Comparison of ENCODE assay signal across 1 cellular context in the genomic region with DNA sequence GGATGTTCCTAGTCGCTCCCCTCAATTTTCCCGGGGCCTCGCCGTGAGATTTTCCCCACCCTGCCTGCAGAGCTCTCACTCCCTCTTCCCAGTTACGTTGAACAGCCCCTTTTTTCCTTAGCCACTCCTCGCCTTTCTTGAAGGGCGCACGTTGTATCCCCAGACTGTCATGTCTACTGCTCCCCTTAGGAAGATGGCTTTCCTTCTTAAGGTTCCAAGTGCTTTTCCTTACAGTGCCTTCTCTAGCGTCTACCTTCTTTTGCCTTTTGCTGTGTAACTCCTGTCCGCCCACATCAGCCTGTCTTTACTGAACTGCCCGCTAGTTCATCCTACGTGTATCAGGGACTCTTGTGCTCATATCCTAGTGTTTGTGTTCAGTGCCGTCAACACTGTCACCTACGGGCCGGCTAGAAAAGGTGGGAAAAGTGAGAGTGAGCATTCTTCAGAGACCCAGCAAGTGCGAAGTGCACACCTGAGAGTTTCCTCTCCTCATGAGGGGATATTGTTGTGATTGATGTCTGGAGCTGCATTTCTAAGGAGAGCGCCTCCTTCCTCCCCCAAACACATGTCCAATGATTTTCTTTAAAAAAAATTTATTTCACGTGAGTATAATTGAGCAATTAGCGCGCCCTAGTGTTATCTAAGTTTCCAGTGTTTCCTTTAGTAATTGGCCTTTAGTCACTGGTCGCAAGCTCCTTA.
TF ChIP-seq lines count a peak whose summit lies in the region.

No MANE protein-coding gene starts in this region.

TF ChIP-seq in HepG2, 621 proteins besides CTCF, POLR2A, EP300 and RAD21 (continues in another document):
- TF ChIP-seq, protein P1, sequence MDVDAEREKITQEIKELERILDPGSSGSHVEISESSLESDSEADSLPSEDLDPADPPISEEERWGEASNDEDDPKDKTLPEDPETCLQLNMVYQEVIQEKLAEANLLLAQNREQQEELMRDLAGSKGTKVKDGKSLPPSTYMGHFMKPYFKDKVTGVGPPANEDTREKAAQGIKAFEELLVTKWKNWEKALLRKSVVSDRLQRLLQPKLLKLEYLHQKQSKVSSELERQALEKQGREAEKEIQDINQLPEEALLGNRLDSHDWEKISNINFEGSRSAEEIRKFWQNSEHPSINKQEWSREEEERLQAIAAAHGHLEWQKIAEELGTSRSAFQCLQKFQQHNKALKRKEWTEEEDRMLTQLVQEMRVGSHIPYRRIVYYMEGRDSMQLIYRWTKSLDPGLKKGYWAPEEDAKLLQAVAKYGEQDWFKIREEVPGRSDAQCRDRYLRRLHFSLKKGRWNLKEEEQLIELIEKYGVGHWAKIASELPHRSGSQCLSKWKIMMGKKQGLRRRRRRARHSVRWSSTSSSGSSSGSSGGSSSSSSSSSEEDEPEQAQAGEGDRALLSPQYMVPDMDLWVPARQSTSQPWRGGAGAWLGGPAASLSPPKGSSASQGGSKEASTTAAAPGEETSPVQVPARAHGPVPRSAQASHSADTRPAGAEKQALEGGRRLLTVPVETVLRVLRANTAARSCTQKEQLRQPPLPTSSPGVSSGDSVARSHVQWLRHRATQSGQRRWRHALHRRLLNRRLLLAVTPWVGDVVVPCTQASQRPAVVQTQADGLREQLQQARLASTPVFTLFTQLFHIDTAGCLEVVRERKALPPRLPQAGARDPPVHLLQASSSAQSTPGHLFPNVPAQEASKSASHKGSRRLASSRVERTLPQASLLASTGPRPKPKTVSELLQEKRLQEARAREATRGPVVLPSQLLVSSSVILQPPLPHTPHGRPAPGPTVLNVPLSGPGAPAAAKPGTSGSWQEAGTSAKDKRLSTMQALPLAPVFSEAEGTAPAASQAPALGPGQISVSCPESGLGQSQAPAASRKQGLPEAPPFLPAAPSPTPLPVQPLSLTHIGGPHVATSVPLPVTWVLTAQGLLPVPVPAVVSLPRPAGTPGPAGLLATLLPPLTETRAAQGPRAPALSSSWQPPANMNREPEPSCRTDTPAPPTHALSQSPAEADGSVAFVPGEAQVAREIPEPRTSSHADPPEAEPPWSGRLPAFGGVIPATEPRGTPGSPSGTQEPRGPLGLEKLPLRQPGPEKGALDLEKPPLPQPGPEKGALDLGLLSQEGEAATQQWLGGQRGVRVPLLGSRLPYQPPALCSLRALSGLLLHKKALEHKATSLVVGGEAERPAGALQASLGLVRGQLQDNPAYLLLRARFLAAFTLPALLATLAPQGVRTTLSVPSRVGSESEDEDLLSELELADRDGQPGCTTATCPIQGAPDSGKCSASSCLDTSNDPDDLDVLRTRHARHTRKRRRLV (CRISPR knock-in tag; IDR thresholded peaks at IDR 0.05) = no peak
- TF ChIP-seq, protein P2, sequence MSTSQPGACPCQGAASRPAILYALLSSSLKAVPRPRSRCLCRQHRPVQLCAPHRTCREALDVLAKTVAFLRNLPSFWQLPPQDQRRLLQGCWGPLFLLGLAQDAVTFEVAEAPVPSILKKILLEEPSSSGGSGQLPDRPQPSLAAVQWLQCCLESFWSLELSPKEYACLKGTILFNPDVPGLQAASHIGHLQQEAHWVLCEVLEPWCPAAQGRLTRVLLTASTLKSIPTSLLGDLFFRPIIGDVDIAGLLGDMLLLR (CRISPR knock-in tag; IDR thresholded peaks at IDR 0.05) = no peak
- no peak for TF ChIP-seq SOX6 (IDR thresholded peaks at IDR 0.05)
- no peak for TF ChIP-seq SOX6 (CRISPR knock-in tag; IDR thresholded peaks at IDR 0.05)
- peak; percentile 68; the same call in 1 of the 2 replicates for TF ChIP-seq MXD4 (CRISPR knock-in tag; IDR thresholded peaks at IDR 0.05)
- TF ChIP-seq SMYD3 (CRISPR knock-in tag; IDR thresholded peaks at IDR 0.05) = no peak
- TF ChIP-seq GABPB1 (CRISPR knock-in tag; IDR thresholded peaks at IDR 0.05) = no peak
- TF ChIP-seq ZSCAN9 (CRISPR knock-in tag; IDR thresholded peaks at IDR 0.05; ENCODE audit: borderline replicate concordance) = peak; percentile 46; the same call in 1 of the 2 replicates
- TF ChIP-seq ASH2L (IDR thresholded peaks at IDR 0.05; ENCODE audit: insufficient read length, low read depth, low read length) = peak; percentile 39
- no peak; the same call in 1 of the 2 replicates for TF ChIP-seq ZNF274 (CRISPR knock-in tag; IDR thresholded peaks at IDR 0.05)
- peak; percentile 53; the same call in 1 of the 2 replicates for TF ChIP-seq ERF (CRISPR knock-in tag; IDR thresholded peaks at IDR 0.05)
- TF ChIP-seq SNRNP70 (IDR thresholded peaks at IDR 0.05; ENCODE audit: low read depth, low read length) = no peak
- 0 out of 2 replicates have a peak, but pooled peaks have one; percentile 24 for TF ChIP-seq GATAD2A (CRISPR knock-in tag; IDR thresholded peaks at IDR 0.05)
- no peak; the same call in 1 of the 2 replicates for TF ChIP-seq ZNF7 (CRISPR knock-in tag; IDR thresholded peaks at IDR 0.05)
- no peak for TF ChIP-seq KDM5B (CRISPR knock-in tag; IDR thresholded peaks at IDR 0.05; ENCODE audit: borderline replicate concordance)
- 0 out of 2 replicates have a peak, but pooled peaks have one; percentile 31 for TF ChIP-seq RCOR2 (CRISPR knock-in tag; IDR thresholded peaks at IDR 0.05)
- TF ChIP-seq, protein P3, sequence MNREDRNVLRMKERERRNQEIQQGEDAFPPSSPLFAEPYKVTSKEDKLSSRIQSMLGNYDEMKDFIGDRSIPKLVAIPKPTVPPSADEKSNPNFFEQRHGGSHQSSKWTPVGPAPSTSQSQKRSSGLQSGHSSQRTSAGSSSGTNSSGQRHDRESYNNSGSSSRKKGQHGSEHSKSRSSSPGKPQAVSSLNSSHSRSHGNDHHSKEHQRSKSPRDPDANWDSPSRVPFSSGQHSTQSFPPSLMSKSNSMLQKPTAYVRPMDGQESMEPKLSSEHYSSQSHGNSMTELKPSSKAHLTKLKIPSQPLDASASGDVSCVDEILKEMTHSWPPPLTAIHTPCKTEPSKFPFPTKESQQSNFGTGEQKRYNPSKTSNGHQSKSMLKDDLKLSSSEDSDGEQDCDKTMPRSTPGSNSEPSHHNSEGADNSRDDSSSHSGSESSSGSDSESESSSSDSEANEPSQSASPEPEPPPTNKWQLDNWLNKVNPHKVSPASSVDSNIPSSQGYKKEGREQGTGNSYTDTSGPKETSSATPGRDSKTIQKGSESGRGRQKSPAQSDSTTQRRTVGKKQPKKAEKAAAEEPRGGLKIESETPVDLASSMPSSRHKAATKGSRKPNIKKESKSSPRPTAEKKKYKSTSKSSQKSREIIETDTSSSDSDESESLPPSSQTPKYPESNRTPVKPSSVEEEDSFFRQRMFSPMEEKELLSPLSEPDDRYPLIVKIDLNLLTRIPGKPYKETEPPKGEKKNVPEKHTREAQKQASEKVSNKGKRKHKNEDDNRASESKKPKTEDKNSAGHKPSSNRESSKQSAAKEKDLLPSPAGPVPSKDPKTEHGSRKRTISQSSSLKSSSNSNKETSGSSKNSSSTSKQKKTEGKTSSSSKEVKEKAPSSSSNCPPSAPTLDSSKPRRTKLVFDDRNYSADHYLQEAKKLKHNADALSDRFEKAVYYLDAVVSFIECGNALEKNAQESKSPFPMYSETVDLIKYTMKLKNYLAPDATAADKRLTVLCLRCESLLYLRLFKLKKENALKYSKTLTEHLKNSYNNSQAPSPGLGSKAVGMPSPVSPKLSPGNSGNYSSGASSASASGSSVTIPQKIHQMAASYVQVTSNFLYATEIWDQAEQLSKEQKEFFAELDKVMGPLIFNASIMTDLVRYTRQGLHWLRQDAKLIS (CRISPR knock-in tag; IDR thresholded peaks at IDR 0.05) = 0 out of 2 replicates have a peak, but pooled peaks have one; percentile 28
- TF ChIP-seq FOSL1 (CRISPR knock-in tag; IDR thresholded peaks at IDR 0.05; ENCODE audit: borderline replicate concordance) = no peak
- TF ChIP-seq TEAD3 (CRISPR knock-in tag; optimal IDR thresholded peaks at IDR 0.05; ENCODE audit: borderline replicate concordance) = peak; percentile 40
- TF ChIP-seq, protein P4, sequence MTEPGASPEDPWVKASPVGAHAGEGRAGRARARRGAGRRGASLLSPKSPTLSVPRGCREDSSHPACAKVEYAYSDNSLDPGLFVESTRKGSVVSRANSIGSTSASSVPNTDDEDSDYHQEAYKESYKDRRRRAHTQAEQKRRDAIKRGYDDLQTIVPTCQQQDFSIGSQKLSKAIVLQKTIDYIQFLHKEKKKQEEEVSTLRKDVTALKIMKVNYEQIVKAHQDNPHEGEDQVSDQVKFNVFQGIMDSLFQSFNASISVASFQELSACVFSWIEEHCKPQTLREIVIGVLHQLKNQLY (CRISPR knock-in tag; IDR thresholded peaks at IDR 0.05) = 0 out of 2 replicates have a peak, but pooled peaks have one; percentile 23
- no peak; the same call in 1 of the 2 replicates for TF ChIP-seq FOXP1 (IDR thresholded peaks at IDR 0.05)
- TF ChIP-seq FOXP1 (CRISPR knock-in tag; IDR thresholded peaks at IDR 0.05) = 0 out of 2 replicates have a peak, but pooled peaks have one; percentile 25
- TF ChIP-seq, protein P5, sequence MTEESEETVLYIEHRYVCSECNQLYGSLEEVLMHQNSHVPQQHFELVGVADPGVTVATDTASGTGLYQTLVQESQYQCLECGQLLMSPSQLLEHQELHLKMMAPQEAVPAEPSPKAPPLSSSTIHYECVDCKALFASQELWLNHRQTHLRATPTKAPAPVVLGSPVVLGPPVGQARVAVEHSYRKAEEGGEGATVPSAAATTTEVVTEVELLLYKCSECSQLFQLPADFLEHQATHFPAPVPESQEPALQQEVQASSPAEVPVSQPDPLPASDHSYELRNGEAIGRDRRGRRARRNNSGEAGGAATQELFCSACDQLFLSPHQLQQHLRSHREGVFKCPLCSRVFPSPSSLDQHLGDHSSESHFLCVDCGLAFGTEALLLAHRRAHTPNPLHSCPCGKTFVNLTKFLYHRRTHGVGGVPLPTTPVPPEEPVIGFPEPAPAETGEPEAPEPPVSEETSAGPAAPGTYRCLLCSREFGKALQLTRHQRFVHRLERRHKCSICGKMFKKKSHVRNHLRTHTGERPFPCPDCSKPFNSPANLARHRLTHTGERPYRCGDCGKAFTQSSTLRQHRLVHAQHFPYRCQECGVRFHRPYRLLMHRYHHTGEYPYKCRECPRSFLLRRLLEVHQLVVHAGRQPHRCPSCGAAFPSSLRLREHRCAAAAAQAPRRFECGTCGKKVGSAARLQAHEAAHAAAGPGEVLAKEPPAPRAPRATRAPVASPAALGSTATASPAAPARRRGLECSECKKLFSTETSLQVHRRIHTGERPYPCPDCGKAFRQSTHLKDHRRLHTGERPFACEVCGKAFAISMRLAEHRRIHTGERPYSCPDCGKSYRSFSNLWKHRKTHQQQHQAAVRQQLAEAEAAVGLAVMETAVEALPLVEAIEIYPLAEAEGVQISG (CRISPR knock-in tag; IDR thresholded peaks at IDR 0.05) = peak; percentile 42; the same call in 1 of the 2 replicates
- TF ChIP-seq KLF11 (CRISPR knock-in tag; IDR thresholded peaks at IDR 0.05) = peak; percentile 87; the same call in 1 of the 2 replicates
- no peak for TF ChIP-seq KAT8 (CRISPR knock-in tag; IDR thresholded peaks at IDR 0.05)
- TF ChIP-seq, protein P6, sequence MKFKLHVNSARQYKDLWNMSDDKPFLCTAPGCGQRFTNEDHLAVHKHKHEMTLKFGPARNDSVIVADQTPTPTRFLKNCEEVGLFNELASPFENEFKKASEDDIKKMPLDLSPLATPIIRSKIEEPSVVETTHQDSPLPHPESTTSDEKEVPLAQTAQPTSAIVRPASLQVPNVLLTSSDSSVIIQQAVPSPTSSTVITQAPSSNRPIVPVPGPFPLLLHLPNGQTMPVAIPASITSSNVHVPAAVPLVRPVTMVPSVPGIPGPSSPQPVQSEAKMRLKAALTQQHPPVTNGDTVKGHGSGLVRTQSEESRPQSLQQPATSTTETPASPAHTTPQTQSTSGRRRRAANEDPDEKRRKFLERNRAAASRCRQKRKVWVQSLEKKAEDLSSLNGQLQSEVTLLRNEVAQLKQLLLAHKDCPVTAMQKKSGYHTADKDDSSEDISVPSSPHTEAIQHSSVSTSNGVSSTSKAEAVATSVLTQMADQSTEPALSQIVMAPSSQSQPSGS (CRISPR knock-in tag; IDR thresholded peaks at IDR 0.05) = 0 out of 2 replicates have a peak, but pooled peaks have one; percentile 31
- no peak for TF ChIP-seq ZFP36L2 (CRISPR knock-in tag; IDR thresholded peaks at IDR 0.05)
- TF ChIP-seq CBX5 (CRISPR knock-in tag; IDR thresholded peaks at IDR 0.05; ENCODE audit: borderline replicate concordance) = 0 out of 2 replicates have a peak, but pooled peaks have one; percentile 22
- TF ChIP-seq, protein P7, sequence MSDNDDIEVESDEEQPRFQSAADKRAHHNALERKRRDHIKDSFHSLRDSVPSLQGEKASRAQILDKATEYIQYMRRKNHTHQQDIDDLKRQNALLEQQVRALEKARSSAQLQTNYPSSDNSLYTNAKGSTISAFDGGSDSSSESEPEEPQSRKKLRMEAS (IDR thresholded peaks at IDR 0.05) = peak; percentile 81
- TF ChIP-seq, protein P8, sequence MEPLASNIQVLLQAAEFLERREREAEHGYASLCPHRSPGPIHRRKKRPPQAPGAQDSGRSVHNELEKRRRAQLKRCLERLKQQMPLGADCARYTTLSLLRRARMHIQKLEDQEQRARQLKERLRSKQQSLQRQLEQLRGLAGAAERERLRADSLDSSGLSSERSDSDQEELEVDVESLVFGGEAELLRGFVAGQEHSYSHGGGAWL (CRISPR knock-in tag; IDR thresholded peaks at IDR 0.05) = 0 out of 2 replicates have a peak, but pooled peaks have one; percentile 25
- TF ChIP-seq BCL6 (CRISPR knock-in tag; IDR thresholded peaks at IDR 0.05) = peak; percentile 13; the same call in 1 of the 2 replicates
- TF ChIP-seq FOXA1 (IDR thresholded peaks at IDR 0.05) = no peak
- peak; percentile 36; the same call in 1 of the 2 replicates for TF ChIP-seq FOXA1 (CRISPR knock-in tag; IDR thresholded peaks at IDR 0.05)
- TF ChIP-seq ZNF232 (CRISPR knock-in tag; IDR thresholded peaks at IDR 0.05; ENCODE audit: borderline replicate concordance) = peak; percentile 30; the same call in 1 of the 2 replicates
- peak; percentile 20; the same call in 1 of the 2 replicates for TF ChIP-seq SALL1 (CRISPR knock-in tag; IDR thresholded peaks at IDR 0.05)
- TF ChIP-seq, protein P9, sequence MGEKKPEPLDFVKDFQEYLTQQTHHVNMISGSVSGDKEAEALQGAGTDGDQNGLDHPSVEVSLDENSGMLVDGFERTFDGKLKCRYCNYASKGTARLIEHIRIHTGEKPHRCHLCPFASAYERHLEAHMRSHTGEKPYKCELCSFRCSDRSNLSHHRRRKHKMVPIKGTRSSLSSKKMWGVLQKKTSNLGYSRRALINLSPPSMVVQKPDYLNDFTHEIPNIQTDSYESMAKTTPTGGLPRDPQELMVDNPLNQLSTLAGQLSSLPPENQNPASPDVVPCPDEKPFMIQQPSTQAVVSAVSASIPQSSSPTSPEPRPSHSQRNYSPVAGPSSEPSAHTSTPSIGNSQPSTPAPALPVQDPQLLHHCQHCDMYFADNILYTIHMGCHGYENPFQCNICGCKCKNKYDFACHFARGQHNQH (CRISPR knock-in tag; IDR thresholded peaks at IDR 0.05) = peak; percentile 30; the same call in 1 of the 2 replicates
- TF ChIP-seq, protein P10, sequence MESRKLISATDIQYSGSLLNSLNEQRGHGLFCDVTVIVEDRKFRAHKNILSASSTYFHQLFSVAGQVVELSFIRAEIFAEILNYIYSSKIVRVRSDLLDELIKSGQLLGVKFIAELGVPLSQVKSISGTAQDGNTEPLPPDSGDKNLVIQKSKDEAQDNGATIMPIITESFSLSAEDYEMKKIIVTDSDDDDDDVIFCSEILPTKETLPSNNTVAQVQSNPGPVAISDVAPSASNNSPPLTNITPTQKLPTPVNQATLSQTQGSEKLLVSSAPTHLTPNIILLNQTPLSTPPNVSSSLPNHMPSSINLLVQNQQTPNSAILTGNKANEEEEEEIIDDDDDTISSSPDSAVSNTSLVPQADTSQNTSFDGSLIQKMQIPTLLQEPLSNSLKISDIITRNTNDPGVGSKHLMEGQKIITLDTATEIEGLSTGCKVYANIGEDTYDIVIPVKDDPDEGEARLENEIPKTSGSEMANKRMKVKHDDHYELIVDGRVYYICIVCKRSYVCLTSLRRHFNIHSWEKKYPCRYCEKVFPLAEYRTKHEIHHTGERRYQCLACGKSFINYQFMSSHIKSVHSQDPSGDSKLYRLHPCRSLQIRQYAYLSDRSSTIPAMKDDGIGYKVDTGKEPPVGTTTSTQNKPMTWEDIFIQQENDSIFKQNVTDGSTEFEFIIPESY (CRISPR knock-in tag; IDR thresholded peaks at IDR 0.05) = peak; percentile 47; the same call in 1 of the 2 replicates
